In the genomic region with DNA sequence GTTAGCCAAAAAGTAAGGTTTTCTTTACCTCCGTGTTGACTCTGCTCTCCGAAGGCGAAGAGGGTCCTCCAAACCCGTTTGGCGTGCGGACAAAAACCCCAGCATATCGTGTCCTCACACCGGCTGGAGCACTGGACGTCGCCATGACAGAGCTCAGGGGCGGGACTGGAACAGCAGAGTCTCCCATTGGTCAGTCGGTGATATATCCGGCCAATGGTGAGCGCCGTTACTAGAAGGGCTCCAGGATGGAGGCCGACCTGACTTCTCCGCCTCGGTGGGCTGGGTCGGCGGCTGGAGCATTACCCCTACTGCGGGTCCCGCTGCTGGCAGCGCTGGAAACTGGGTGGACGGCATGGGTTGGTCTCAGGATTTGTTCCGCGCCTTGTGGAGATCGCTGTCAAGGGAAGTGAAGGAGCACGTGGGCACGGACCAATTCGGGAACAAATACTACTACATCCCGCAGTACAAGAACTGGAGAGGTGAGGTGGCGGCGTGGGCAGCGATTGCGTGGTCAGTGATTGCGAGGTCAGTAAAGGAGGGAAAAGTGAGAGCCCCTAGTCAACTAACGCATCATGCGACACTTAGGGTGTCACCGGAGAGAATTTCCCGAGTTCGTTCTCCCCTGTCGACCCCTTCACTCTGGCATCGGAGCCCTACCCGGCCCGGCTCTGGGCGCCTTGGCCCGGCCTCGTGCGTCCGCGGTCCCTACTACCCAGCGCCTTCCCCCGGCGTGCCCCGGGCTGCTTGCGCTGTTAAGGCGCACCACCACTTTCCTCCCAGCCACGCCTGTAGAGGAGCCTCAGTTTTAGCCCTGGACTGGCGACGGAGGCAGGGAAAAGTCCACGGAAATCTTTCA, we compare ENCODE assay signal across 1 cellular context.
TF ChIP-seq lines count a peak whose summit lies in the region.

A gene with protein sequence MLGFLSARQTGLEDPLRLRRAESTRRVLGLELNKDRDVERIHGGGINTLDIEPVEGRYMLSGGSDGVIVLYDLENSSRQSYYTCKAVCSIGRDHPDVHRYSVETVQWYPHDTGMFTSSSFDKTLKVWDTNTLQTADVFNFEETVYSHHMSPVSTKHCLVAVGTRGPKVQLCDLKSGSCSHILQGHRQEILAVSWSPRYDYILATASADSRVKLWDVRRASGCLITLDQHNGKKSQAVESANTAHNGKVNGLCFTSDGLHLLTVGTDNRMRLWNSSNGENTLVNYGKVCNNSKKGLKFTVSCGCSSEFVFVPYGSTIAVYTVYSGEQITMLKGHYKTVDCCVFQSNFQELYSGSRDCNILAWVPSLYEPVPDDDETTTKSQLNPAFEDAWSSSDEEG (minus strand): TSS at position 167 of the 856 bp plus-strand sequence. CDS start 62 bp downstream, at position 105.
A gene with protein sequence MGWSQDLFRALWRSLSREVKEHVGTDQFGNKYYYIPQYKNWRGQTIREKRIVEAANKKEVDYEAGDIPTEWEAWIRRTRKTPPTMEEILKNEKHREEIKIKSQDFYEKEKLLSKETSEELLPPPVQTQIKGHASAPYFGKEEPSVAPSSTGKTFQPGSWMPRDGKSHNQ (plus strand): TSS at position 302 of the 856 bp plus-strand sequence. CDS start 51 bp downstream, at position 353.

TF ChIP-seq in HepG2, 621 proteins besides CTCF, POLR2A, EP300 and RAD21 (continued from another document and continues in another):
- TF ChIP-seq, protein P1, sequence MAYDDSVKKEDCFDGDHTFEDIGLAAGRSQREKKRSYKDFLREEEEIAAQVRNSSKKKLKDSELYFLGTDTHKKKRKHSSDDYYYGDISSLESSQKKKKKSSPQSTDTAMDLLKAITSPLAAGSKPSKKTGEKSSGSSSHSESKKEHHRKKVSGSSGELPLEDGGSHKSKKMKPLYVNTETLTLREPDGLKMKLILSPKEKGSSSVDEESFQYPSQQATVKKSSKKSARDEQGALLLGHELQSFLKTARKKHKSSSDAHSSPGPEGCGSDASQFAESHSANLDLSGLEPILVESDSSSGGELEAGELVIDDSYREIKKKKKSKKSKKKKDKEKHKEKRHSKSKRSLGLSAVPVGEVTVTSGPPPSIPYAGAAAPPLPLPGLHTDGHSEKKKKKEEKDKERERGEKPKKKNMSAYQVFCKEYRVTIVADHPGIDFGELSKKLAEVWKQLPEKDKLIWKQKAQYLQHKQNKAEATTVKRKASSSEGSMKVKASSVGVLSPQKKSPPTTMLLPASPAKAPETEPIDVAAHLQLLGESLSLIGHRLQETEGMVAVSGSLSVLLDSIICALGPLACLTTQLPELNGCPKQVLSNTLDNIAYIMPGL (CRISPR knock-in tag; IDR thresholded peaks at IDR 0.05; ENCODE audit: borderline replicate concordance in 1 of 2, low read depth in 1 of 2) = peak in 1 of 2 experiments; percentile 88; a peak in 3 of 4 replicates
- TF ChIP-seq POGZ (CRISPR knock-in tag; IDR thresholded peaks at IDR 0.05) = peak; percentile 87
- TF ChIP-seq, protein P2, sequence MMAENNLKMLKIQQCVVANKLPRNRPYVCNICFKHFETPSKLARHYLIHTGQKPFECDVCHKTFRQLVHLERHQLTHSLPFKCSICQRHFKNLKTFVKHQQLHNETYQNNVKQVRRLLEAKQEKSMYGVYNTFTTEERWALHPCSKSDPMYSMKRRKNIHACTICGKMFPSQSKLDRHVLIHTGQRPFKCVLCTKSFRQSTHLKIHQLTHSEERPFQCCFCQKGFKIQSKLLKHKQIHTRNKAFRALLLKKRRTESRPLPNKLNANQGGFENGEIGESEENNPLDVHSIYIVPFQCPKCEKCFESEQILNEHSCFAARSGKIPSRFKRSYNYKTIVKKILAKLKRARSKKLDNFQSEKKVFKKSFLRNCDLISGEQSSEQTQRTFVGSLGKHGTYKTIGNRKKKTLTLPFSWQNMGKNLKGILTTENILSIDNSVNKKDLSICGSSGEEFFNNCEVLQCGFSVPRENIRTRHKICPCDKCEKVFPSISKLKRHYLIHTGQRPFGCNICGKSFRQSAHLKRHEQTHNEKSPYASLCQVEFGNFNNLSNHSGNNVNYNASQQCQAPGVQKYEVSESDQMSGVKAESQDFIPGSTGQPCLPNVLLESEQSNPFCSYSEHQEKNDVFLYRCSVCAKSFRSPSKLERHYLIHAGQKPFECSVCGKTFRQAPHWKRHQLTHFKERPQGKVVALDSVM (CRISPR knock-in tag; IDR thresholded peaks at IDR 0.05) = peak; percentile 56; the same call in 1 of the 2 replicates
- TF ChIP-seq ZNF768 (CRISPR knock-in tag; IDR thresholded peaks at IDR 0.05) = peak; percentile 7; the same call in 1 of the 2 replicates
- peak; percentile 79 for TF ChIP-seq KAT8 (CRISPR knock-in tag; IDR thresholded peaks at IDR 0.05)
- peak; percentile 80; the same call in 1 of the 2 replicates for TF ChIP-seq ZNF547 (CRISPR knock-in tag; IDR thresholded peaks at IDR 0.05)
- TF ChIP-seq XRCC5 (optimal IDR thresholded peaks at IDR 0.05; ENCODE audit: low read length) = peak; percentile 43
- TF ChIP-seq RXRB (CRISPR knock-in tag; IDR thresholded peaks at IDR 0.05; ENCODE audit: borderline replicate concordance) = no peak
- no peak for TF ChIP-seq TCF12 (IDR thresholded peaks at IDR 0.05)
- TF ChIP-seq TCF12 (CRISPR knock-in tag; IDR thresholded peaks at IDR 0.05) = no peak
- peak; percentile 34 for TF ChIP-seq MED1 (CRISPR knock-in tag; IDR thresholded peaks at IDR 0.05)
- TF ChIP-seq SRY (CRISPR knock-in tag; IDR thresholded peaks at IDR 0.05) = 0 out of 2 replicates have a peak, but pooled peaks have one; percentile 62
- TF ChIP-seq, protein P3, sequence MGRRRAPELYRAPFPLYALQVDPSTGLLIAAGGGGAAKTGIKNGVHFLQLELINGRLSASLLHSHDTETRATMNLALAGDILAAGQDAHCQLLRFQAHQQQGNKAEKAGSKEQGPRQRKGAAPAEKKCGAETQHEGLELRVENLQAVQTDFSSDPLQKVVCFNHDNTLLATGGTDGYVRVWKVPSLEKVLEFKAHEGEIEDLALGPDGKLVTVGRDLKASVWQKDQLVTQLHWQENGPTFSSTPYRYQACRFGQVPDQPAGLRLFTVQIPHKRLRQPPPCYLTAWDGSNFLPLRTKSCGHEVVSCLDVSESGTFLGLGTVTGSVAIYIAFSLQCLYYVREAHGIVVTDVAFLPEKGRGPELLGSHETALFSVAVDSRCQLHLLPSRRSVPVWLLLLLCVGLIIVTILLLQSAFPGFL (CRISPR knock-in tag; IDR thresholded peaks at IDR 0.05) = no peak
- no peak for TF ChIP-seq POLR2AphosphoS2 (IDR thresholded peaks at IDR 0.05; ENCODE audit: low read depth, low read length)
- 0 out of 2 replicates have a peak, but pooled peaks have one; percentile 22 for TF ChIP-seq ZNF749 (CRISPR knock-in tag; IDR thresholded peaks at IDR 0.05; ENCODE audit: borderline replicate concordance)
- TF ChIP-seq GABPB1 (CRISPR knock-in tag; IDR thresholded peaks at IDR 0.05) = peak; percentile 71
- no peak for TF ChIP-seq SP140L (CRISPR knock-in tag; IDR thresholded peaks at IDR 0.05; ENCODE audit: borderline replicate concordance)
- no peak for TF ChIP-seq BCL6 (CRISPR knock-in tag; IDR thresholded peaks at IDR 0.05)
- peak; percentile 36 for TF ChIP-seq CBX1 (IDR thresholded peaks at IDR 0.05; ENCODE audit: low read depth)
- TF ChIP-seq, protein P4, sequence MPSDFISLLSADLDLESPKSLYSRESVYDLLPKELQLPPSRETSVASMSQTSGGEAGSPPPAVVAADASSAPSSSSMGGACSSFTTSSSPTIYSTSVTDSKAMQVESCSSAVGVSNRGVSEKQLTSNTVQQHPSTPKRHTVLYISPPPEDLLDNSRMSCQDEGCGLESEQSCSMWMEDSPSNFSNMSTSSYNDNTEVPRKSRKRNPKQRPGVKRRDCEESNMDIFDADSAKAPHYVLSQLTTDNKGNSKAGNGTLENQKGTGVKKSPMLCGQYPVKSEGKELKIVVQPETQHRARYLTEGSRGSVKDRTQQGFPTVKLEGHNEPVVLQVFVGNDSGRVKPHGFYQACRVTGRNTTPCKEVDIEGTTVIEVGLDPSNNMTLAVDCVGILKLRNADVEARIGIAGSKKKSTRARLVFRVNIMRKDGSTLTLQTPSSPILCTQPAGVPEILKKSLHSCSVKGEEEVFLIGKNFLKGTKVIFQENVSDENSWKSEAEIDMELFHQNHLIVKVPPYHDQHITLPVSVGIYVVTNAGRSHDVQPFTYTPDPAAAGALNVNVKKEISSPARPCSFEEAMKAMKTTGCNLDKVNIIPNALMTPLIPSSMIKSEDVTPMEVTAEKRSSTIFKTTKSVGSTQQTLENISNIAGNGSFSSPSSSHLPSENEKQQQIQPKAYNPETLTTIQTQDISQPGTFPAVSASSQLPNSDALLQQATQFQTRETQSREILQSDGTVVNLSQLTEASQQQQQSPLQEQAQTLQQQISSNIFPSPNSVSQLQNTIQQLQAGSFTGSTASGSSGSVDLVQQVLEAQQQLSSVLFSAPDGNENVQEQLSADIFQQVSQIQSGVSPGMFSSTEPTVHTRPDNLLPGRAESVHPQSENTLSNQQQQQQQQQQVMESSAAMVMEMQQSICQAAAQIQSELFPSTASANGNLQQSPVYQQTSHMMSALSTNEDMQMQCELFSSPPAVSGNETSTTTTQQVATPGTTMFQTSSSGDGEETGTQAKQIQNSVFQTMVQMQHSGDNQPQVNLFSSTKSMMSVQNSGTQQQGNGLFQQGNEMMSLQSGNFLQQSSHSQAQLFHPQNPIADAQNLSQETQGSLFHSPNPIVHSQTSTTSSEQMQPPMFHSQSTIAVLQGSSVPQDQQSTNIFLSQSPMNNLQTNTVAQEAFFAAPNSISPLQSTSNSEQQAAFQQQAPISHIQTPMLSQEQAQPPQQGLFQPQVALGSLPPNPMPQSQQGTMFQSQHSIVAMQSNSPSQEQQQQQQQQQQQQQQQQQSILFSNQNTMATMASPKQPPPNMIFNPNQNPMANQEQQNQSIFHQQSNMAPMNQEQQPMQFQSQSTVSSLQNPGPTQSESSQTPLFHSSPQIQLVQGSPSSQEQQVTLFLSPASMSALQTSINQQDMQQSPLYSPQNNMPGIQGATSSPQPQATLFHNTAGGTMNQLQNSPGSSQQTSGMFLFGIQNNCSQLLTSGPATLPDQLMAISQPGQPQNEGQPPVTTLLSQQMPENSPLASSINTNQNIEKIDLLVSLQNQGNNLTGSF (CRISPR knock-in tag; IDR thresholded peaks at IDR 0.05) = no peak
- TF ChIP-seq NR2F2 (IDR thresholded peaks at IDR 0.05; ENCODE audit: borderline replicate concordance, low read depth) = no peak
- peak; percentile 66; the same call in 1 of the 2 replicates for TF ChIP-seq ZNF292 (CRISPR knock-in tag; IDR thresholded peaks at IDR 0.05; ENCODE audit: borderline replicate concordance, low read depth)
- TF ChIP-seq, protein P5, sequence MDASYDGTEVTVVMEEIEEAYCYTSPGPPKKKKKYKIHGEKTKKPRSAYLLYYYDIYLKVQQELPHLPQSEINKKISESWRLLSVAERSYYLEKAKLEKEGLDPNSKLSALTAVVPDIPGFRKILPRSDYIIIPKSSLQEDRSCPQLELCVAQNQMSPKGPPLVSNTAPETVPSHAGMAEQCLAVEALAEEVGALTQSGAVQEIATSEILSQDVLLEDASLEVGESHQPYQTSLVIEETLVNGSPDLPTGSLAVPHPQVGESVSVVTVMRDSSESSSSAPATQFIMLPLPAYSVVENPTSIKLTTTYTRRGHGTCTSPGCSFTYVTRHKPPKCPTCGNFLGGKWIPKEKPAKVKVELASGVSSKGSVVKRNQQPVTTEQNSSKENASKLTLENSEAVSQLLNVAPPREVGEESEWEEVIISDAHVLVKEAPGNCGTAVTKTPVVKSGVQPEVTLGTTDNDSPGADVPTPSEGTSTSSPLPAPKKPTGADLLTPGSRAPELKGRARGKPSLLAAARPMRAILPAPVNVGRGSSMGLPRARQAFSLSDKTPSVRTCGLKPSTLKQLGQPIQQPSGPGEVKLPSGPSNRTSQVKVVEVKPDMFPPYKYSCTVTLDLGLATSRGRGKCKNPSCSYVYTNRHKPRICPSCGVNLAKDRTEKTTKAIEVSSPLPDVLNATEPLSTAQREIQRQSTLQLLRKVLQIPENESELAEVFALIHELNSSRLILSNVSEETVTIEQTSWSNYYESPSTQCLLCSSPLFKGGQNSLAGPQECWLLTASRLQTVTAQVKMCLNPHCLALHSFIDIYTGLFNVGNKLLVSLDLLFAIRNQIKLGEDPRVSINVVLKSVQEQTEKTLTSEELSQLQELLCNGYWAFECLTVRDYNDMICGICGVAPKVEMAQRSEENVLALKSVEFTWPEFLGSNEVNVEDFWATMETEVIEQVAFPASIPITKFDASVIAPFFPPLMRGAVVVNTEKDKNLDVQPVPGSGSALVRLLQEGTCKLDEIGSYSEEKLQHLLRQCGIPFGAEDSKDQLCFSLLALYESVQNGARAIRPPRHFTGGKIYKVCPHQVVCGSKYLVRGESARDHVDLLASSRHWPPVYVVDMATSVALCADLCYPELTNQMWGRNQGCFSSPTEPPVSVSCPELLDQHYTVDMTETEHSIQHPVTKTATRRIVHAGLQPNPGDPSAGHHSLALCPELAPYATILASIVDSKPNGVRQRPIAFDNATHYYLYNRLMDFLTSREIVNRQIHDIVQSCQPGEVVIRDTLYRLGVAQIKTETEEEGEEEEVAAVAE (CRISPR knock-in tag; IDR thresholded peaks at IDR 0.05; ENCODE audit: borderline replicate concordance) = peak; percentile 100
- no peak for TF ChIP-seq MAZ (IDR thresholded peaks at IDR 0.05; ENCODE audit: borderline replicate concordance, low read depth, low read length)
- peak; percentile 66 for TF ChIP-seq MAZ (CRISPR knock-in tag; IDR thresholded peaks at IDR 0.05; ENCODE audit: low read depth)
- no peak for TF ChIP-seq ZSCAN20 (CRISPR knock-in tag; IDR thresholded peaks at IDR 0.05; ENCODE audit: borderline replicate concordance)
- no peak for TF ChIP-seq ZNF335 (CRISPR knock-in tag; IDR thresholded peaks at IDR 0.05)
- no peak for TF ChIP-seq KAT2B (IDR thresholded peaks at IDR 0.05; ENCODE audit: borderline replicate concordance, low read depth, low read length)
- TF ChIP-seq ZNF556 (CRISPR knock-in tag; IDR thresholded peaks at IDR 0.05; ENCODE audit: borderline replicate concordance) = peak; percentile 60; the same call in 1 of the 2 replicates
- TF ChIP-seq, protein P6, sequence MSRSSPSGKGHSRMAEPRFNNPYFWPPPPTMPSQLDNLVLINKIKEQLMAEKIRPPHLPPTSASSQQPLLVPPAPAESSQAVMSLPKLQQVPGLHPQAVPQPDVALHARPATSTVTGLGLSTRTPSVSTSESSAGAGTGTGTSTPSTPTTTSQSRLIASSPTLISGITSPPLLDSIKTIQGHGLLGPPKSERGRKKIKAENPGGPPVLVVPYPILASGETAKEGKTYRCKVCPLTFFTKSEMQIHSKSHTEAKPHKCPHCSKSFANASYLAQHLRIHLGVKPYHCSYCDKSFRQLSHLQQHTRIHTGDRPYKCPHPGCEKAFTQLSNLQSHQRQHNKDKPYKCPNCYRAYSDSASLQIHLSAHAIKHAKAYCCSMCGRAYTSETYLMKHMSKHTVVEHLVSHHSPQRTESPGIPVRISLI (CRISPR knock-in tag; IDR thresholded peaks at IDR 0.05; ENCODE audit: borderline replicate concordance) = 0 out of 2 replicates have a peak, but pooled peaks have one; percentile 32
- TF ChIP-seq PAF1 (CRISPR knock-in tag; IDR thresholded peaks at IDR 0.05) = no peak
- peak; percentile 55; the same call in 1 of the 2 replicates for TF ChIP-seq ZNF451 (CRISPR knock-in tag; IDR thresholded peaks at IDR 0.05)
- no peak for TF ChIP-seq ZSCAN12 (CRISPR knock-in tag; IDR thresholded peaks at IDR 0.05)
- TF ChIP-seq TSC22D2 (CRISPR knock-in tag; IDR thresholded peaks at IDR 0.05; ENCODE audit: borderline replicate concordance) = no peak
- TF ChIP-seq CBFB (CRISPR knock-in tag; IDR thresholded peaks at IDR 0.05) = no peak
